ENCODE assay signal across 1 cellular context in genomic region chr1:146049866-146050651, GRCh38.
A peak's percentile ranks its signal among the peaks of the same experiment; 100 is the strongest.
TF ChIP-seq lines count a peak whose summit lies in the region.
"Not testable (repeated sequence)": the region's sequence is repeated elsewhere in the genome, so short reads cannot be mapped to it uniquely, and the experiment has no call there.

No MANE protein-coding gene starts in this region.

TF ChIP-seq in HepG2, 621 proteins besides CTCF, POLR2A, EP300 and RAD21:
- TF ChIP-seq SOX6 (IDR thresholded peaks at IDR 0.05); CREM (CRISPR knock-in tag; IDR thresholded peaks at IDR 0.05); LCORL (IDR thresholded peaks at IDR 0.05): not testable (repeated sequence)
- TF ChIP-seq SOX6 (CRISPR knock-in tag; IDR thresholded peaks at IDR 0.05) (0 out of 2 replicates have a peak, but pooled peaks have one; percentile 31), DRAP1 (CRISPR knock-in tag; IDR thresholded peaks at IDR 0.05) (peak; percentile 49), PAXIP1 (CRISPR knock-in tag; conservative IDR thresholded peaks at IDR 0.05) (peak; percentile 60), ZBTB4 (CRISPR knock-in tag; IDR thresholded peaks at IDR 0.05; ENCODE audit: borderline replicate concordance) (peak; percentile 80; the same call in 1 of the 2 replicates), HDAC2 (CRISPR knock-in tag; IDR thresholded peaks at IDR 0.05) (0 out of 2 replicates have a peak, but pooled peaks have one; percentile 21), SALL1 (CRISPR knock-in tag; IDR thresholded peaks at IDR 0.05) (0 out of 2 replicates have a peak, but pooled peaks have one; percentile 13), CREM (IDR thresholded peaks at IDR 0.05) (peak; percentile 30; the same call in 1 of the 2 replicates), LCORL (CRISPR knock-in tag; IDR thresholded peaks at IDR 0.05) (0 out of 2 replicates have a peak, but pooled peaks have one; percentile 1), ZGPAT (CRISPR knock-in tag; IDR thresholded peaks at IDR 0.05) (peak; percentile 3; the same call in 1 of the 2 replicates), ZNF687 (CRISPR knock-in tag; IDR thresholded peaks at IDR 0.05) (peak; percentile 31; the same call in 1 of the 2 replicates), ARID3A (IDR thresholded peaks at IDR 0.05; ENCODE audit: low read depth, low read length) (peak; percentile 12; the same call in 1 of the 2 replicates), ESRRA (CRISPR knock-in tag; IDR thresholded peaks at IDR 0.05; ENCODE audit: low read depth) (0 out of 2 replicates have a peak, but pooled peaks have one; percentile 27), POLR2AphosphoS5 (IDR thresholded peaks at IDR 0.05; ENCODE audit: low read depth, low read length) (peak; percentile 33; the same call in 1 of the 2 replicates), HNRNPUL1 (IDR thresholded peaks at IDR 0.05; ENCODE audit: low read depth, low read length) (0 out of 2 replicates have a peak, but pooled peaks have one; percentile 38), HNF1A (IDR thresholded peaks at IDR 0.05; ENCODE audit: low read depth) (peak; percentile 80), HNF1A (CRISPR knock-in tag; IDR thresholded peaks at IDR 0.05; ENCODE audit: borderline replicate concordance) (peak; percentile 59; the same call in 1 of the 2 replicates)
